In genomic region chr10:79825587-79826011, GRCh38 we compare ENCODE assay signal across 8 cellular contexts. TPM values are rescaled to one million over a fixed set of nuclear protein-coding genes. Genes with fewer than 3 reads are reported as not detected.
DNase-seq lines count a peak whose midpoint lies in the region; ATAC-seq and TF ChIP-seq lines count a peak whose summit lies in the region.
"Not testable (repeated sequence)": the region's sequence is repeated elsewhere in the genome, so short reads cannot be mapped to it uniquely, and the experiment has no call there.

No MANE protein-coding gene starts in this region.

- H3K4me1 ChIP-seq in GM23338 (ENCODE audit: insufficient read depth); neuron (ENCODE audit: insufficient read depth, low read length): not testable (repeated sequence)
- peaks cover 0 to 10% (median 3%) of the 10 kb centered on the region in 4 donors for H3K4me1 ChIP-seq in tibial nerve

- not testable (repeated sequence) for H3K27me3 ChIP-seq in GM23338 (ENCODE audit: insufficient read depth); neuron (ENCODE audit: insufficient read depth, low read length); tibial nerve

- H3K79me2 ChIP-seq in GM23338 (replicated peaks; ENCODE audit: insufficient read depth), result peaks cover 46% of the 10 kb centered on the region

- not testable (repeated sequence) for H3K9me2 ChIP-seq in GM23338 (ENCODE audit: insufficient read depth)

- not testable (repeated sequence) for TF ChIP-seq EP300 in tibial nerve (IDR thresholded peaks at IDR 0.05)

- not testable (repeated sequence) for H3K4me1 Mint-ChIP-seq in GM23338
- H3K4me1 Mint-ChIP-seq in T-helper 2 cell treated with Interferon-gamma antibody and Interleukin-4, amounts not matched to agents 5 μg/mL and 100 μg/mL, for 36 hours (ENCODE audit: low read depth), result peaks cover 15% of the 10 kb centered on the region

- not testable (repeated sequence) for H3K36me3 ChIP-seq in GM23338 (ENCODE audit: insufficient read depth); neuron (ENCODE audit: insufficient read depth, low read length); tibial nerve

- peak; percentile 65 for ATAC-seq in GM23338
- ATAC-seq in HG03457 (IDR thresholded peaks at IDR 0.05; ENCODE audit: unreplicated experiment), result peak; percentile 22
- ATAC-seq in Right ventricle myocardium superior (ENCODE audit: poor library complexity), result peak; percentile 55

- not testable (repeated sequence) for TF ChIP-seq CTCF in GM23338 (conservative IDR thresholded peaks at IDR 0.05; ENCODE audit: low read depth in 2 of 2); astrocyte of the cerebellum (IDR thresholded peaks at IDR 0.05; ENCODE audit: low read depth, low read length, missing control alignments)
- peak in 2 of 5 experiments; percentile 7 to 9 for TF ChIP-seq CTCF in tibial nerve (IDR thresholded peaks at IDR 0.05)

- not testable (repeated sequence) for TF ChIP-seq POLR2A in tibial nerve (IDR thresholded peaks at IDR 0.05)

- in situ Hi-C loops in astrocyte of the cerebellum (cut with HindIII; ENCODE audit: low sequenced_read_pairs), result not testable (repeated sequence)

- not testable (repeated sequence) for H2AFZ ChIP-seq in GM23338; neuron (ENCODE audit: low read depth, low read length)

- H3K9me3 ChIP-seq in neuron (ENCODE audit: low read length); tibial nerve: not testable (repeated sequence)

- H3K36me3 Mint-ChIP-seq in GM23338 (ENCODE audit: low read depth); T-helper 2 cell treated with Interferon-gamma antibody and Interleukin-4, amounts not matched to agents 5 μg/mL and 100 μg/mL, for 36 hours (ENCODE audit: low read depth): not testable (repeated sequence)

- not testable (repeated sequence) for H4K20me1 ChIP-seq in GM23338 (replicated peaks; ENCODE audit: insufficient read depth)

- DNase-seq in GM23338 (ENCODE audit: low spot score), result peak; percentile 56
- DNase-seq in T-helper 2 cell treated with Interferon-gamma antibody and Interleukin-4, amounts not matched to agents 5 μg/mL and 100 μg/mL, for 36 hours (ENCODE audit: low spot score); astrocyte of the cerebellum (ENCODE audit: low read depth); tibial nerve (ENCODE audit: low spot score in 2 of 2): not testable (repeated sequence)
- DNase-seq in Right ventricle myocardium superior, result peak; percentile 46

- H3K4me3 ChIP-seq in GM08714 (ENCODE audit: low read length) (peak overlapping the region; percentile 62), GM23338 (peak overlapping the region; percentile 60), astrocyte of the cerebellum (ENCODE audit: low read depth, low read length) (peak overlapping the region; percentile 42), neuron (ENCODE audit: low read length) (peak overlapping the region; percentile 56), tibial nerve (peak overlapping the region in 3 of 4 donors; percentile 38 to 64 (median 60))

- not testable (repeated sequence) for H3K27ac Mint-ChIP-seq in GM23338
- H3K27ac Mint-ChIP-seq in T-helper 2 cell treated with Interferon-gamma antibody and Interleukin-4, amounts not matched to agents 5 μg/mL and 100 μg/mL, for 36 hours, result peak overlapping the region; percentile 83

- peak overlapping the region; percentile 85; the same call in 1 of the 2 replicates for H3K4me2 ChIP-seq in GM23338

- WGBS in tibial nerve, 2 donors, result 0 to 1% methylated on average over 11 to 13 of the region's 38 CpGs

- not testable (repeated sequence) for H3K9me3 Mint-ChIP-seq in GM23338; T-helper 2 cell treated with Interferon-gamma antibody and Interleukin-4, amounts not matched to agents 5 μg/mL and 100 μg/mL, for 36 hours

- not testable (repeated sequence) for H3F3A ChIP-seq in GM23338 (replicated peaks; ENCODE audit: low read depth)

- H3K27me3 Mint-ChIP-seq in GM23338 (ENCODE audit: insufficient read depth, low read depth, poor library complexity); T-helper 2 cell treated with Interferon-gamma antibody and Interleukin-4, amounts not matched to agents 5 μg/mL and 100 μg/mL, for 36 hours (ENCODE audit: low read depth): not testable (repeated sequence)

- intact Hi-C loops in Right ventricle myocardium superior (cut with DNase I), result loop anchor here (10.0 kb wide), 1 partner anchor 99 kb away; no protein-coding TSS in a partner anchor

- peak overlapping the region; percentile 88 for H3K4me3 Mint-ChIP-seq in GM23338
- peak overlapping the region; percentile 89 for H3K4me3 Mint-ChIP-seq in T-helper 2 cell treated with Interferon-gamma antibody and Interleukin-4, amounts not matched to agents 5 μg/mL and 100 μg/mL, for 36 hours

- H3K27ac ChIP-seq in GM23338 (ENCODE audit: low read depth), result not testable (repeated sequence)
- H3K27ac ChIP-seq in tibial nerve, result peak overlapping the region in 3 of 4 donors; percentile 44 to 79 (median 62)

RNA-seq across cellular contexts. Expression of gene NUTM2E, which starts 0.9 kb away (rescaled TPM):
- 0.12 TPM in 1 of 2 replicates, not detected in the other for total RNA-seq in GM23338 (2014; rRNA removed; shearing (Covaris generic))
- 0.18 TPM in 1 of 2 replicates, not detected in the other for polyA plus RNA-seq in GM23338 (2016; fragmentation: Nextera tagmentation; extraction: Ambion mirVana)
- not detected for total RNA-seq in Right ventricle myocardium superior
- total RNA-seq in tibial nerve, result under 1 TPM in 2 of 4 donors, not detected in 2; 0.21 to 0.30 TPM
